Comparison of ENCODE assay signal across 9 cellular contexts in genomic region chr7:92778972-92779371, GRCh38. TPM values are rescaled to one million over a fixed set of nuclear protein-coding genes. Genes with fewer than 3 reads are reported as not detected.
DNase-seq lines count a peak whose midpoint lies in the region; TF ChIP-seq lines count a peak whose summit lies in the region.
"Had no signal": no experiment of that assay in that cellular context is flagged by ENCODE, and none has a peak within 500 bp of the region (broad histone marks: within the 10 kb centered on the region; RNA-seq: fewer than 3 reads in every experiment).

No MANE protein-coding gene starts in this region.

- H2BK120ac ChIP-seq in H9 (ENCODE audit: low read depth, low read length, poor library complexity, severe bottlenecking): no peak overlapping the region

- no peaks in the 10 kb centered on the region for H3K36me3 ChIP-seq in right atrium auricular region

- no peak overlapping the region for H2AK5ac ChIP-seq in H9 (ENCODE audit: insufficient read length, low read length)

- no peak overlapping the region for H3K14ac ChIP-seq in H9 (ENCODE audit: insufficient read depth, low read length)

- H3K4me3 Mint-ChIP-seq in H9: no peak overlapping the region
- no peak overlapping the region for H3K4me3 Mint-ChIP-seq in activated naive CD8-positive, alpha-beta T cell treated with anti-CD3 and anti-CD28 coated beads for 36 hours

- H3K27me3 ChIP-seq in H9 (ENCODE audit: insufficient read depth, low read length): no peaks in the 10 kb centered on the region
- H3K27me3 ChIP-seq in right atrium auricular region: no peaks in the 10 kb centered on the region
- H3K27me3 ChIP-seq: stomach had no signal

- no peak overlapping the region for H3K4ac ChIP-seq in H9 (ENCODE audit: low read depth, low read length)

- H2BK12ac ChIP-seq in H9 (ENCODE audit: insufficient read length, low read depth, low read length): no peak overlapping the region

- no peak overlapping the region for H3K56ac ChIP-seq in H9 (ENCODE audit: insufficient read length, low read depth, low read length)

- H3K9me3 ChIP-seq in H9 (ENCODE audit: control insufficient read depth, low read depth, low read length): no peaks in the 10 kb centered on the region
- no peaks in the 10 kb centered on the region for H3K9me3 ChIP-seq in right atrium auricular region
- H3K9me3 ChIP-seq: stomach had no signal

- no peak overlapping the region for H4K91ac ChIP-seq in H9 (ENCODE audit: insufficient read length, low read depth, low read length)

- H3K27ac ChIP-seq in H9 (ENCODE audit: insufficient read length, low read depth, low read length): no peak overlapping the region
- H3K27ac ChIP-seq in right atrium auricular region: no peak overlapping the region
- H3K27ac ChIP-seq: stomach had no signal

- no peak overlapping the region for H3T11ph ChIP-seq in H9 (ENCODE audit: low read length)

- H4K20me1 ChIP-seq in H9 (ENCODE audit: control insufficient read depth, insufficient read depth, insufficient read length): no peaks in the 10 kb centered on the region

- H3K9me3 Mint-ChIP-seq in H9: peaks cover 11 to 12% of the 10 kb centered on the region in 2 experiments; a peak in 4 of 5 replicates
- H3K9me3 Mint-ChIP-seq in activated naive CD8-positive, alpha-beta T cell treated with anti-CD3 and anti-CD28 coated beads for 36 hours: peaks cover 9% of the 10 kb centered on the region

- no peaks in the 10 kb centered on the region; the same call in 1 of the 2 replicates for H3K4me1 ChIP-seq in H9 (ENCODE audit: insufficient read depth, low read length)
- H3K4me1 ChIP-seq in right atrium auricular region: peaks cover 0 to 29% of the 10 kb centered on the region in 2 donors

- no peak overlapping the region for H3K4me3 ChIP-seq in right atrium auricular region
- H3K4me3 ChIP-seq: stomach had no signal

- no peak overlapping the region for H3K18ac ChIP-seq in H9 (ENCODE audit: insufficient read length, low read depth, low read length)

- H4K5ac ChIP-seq in H9 (ENCODE audit: insufficient read length, low read depth, low read length): no peak overlapping the region

- no peaks in the 10 kb centered on the region for H3K79me2 ChIP-seq in H9 (ENCODE audit: insufficient read depth, low read length)

- H3K23ac ChIP-seq in H9 (ENCODE audit: insufficient read length, low read depth, low read length): no peak overlapping the region

- peaks cover 21 to 26% of the 10 kb centered on the region in 2 experiments for H3K4me1 Mint-ChIP-seq in H9
- H3K4me1 Mint-ChIP-seq in activated naive CD8-positive, alpha-beta T cell treated with anti-CD3 and anti-CD28 coated beads for 36 hours: peaks cover 28% of the 10 kb centered on the region

- no peaks in the 10 kb centered on the region for H3K23me2 ChIP-seq in H9 (ENCODE audit: insufficient read length, low read depth, low read length, poor library complexity, severe bottlenecking)

- no peak overlapping the region for H2BK20ac ChIP-seq in H9 (ENCODE audit: low read depth, low read length, poor library complexity, severe bottlenecking)

- H3K36me3 Mint-ChIP-seq in H9 (ENCODE audit: insufficient read depth in 1 of 3, low read depth in 3 of 3): peaks cover 15 to 17% (median 16%) of the 10 kb centered on the region in 3 experiments
- peaks cover 42% of the 10 kb centered on the region for H3K36me3 Mint-ChIP-seq in activated naive CD8-positive, alpha-beta T cell treated with anti-CD3 and anti-CD28 coated beads for 36 hours

- peak overlapping the region in 2 of 3 experiments; percentile 7 to 15; a peak in 2 of 7 replicates for H3K27ac Mint-ChIP-seq in H9
- no peak overlapping the region for H3K27ac Mint-ChIP-seq in activated naive CD8-positive, alpha-beta T cell treated with anti-CD3 and anti-CD28 coated beads for 36 hours

- no peak overlapping the region for H2BK5ac ChIP-seq in H9 (ENCODE audit: insufficient read length, low read length)

- H3K9ac ChIP-seq in H9 (ENCODE audit: extremely low read depth, insufficient read length, low read length): no peak overlapping the region

- H4K8ac ChIP-seq in H9 (replicated peaks; ENCODE audit: insufficient read length, low read depth, low read length): no peak overlapping the region

- no CpG with 5 or more reads among the region's 5 CpGs for WGBS in H9 (ENCODE audit: extremely low coverage, insufficient read length, low lambda C conversion rate)

- H3K27me3 Mint-ChIP-seq in H9 (ENCODE audit: low read depth): no peaks in the 10 kb centered on the region
- no peaks in the 10 kb centered on the region for H3K27me3 Mint-ChIP-seq in activated naive CD8-positive, alpha-beta T cell treated with anti-CD3 and anti-CD28 coated beads for 36 hours

- no peak overlapping the region for H2BK15ac ChIP-seq in H9 (ENCODE audit: low read depth, low read length)

- no peaks in the 10 kb centered on the region for H3K79me1 ChIP-seq in H9 (ENCODE audit: insufficient read depth, low read depth, low read length, poor library complexity, severe bottlenecking)

- DNase-seq in EL (peak; percentile 34), H9 (no peak), NOMO-1 (lab: John Stamatoyannopoulos, UW; ENCODE audit: unreplicated experiment in 2 of 2) (peak; percentile 96 to 100), right atrium auricular region (ENCODE audit: low spot score) (peak; percentile 69), NCI-H345 (lab: John Stamatoyannopoulos, UW) (no peak), NCI-H1105 (lab: John Stamatoyannopoulos, UW) (no peak)
- DNase-seq in activated naive CD8-positive, alpha-beta T cell treated with anti-CD3 and anti-CD28 coated beads for 36 hours: no peak
- no peak for DNase-seq in activated effector memory CD4-positive, alpha-beta T cell treated with Interleukin-2 at 50 U/mL for 16 hours
- DNase-seq: stomach had no signal

- no peak overlapping the region for H2AFZ ChIP-seq in H9 (ENCODE audit: low read length)

- H3K4me2 ChIP-seq in H9 (ENCODE audit: insufficient read depth, insufficient read length, low read length): no peak overlapping the region

- no peak for TF ChIP-seq CTCF in H9 (conservative IDR thresholded peaks at IDR 0.05)
- TF ChIP-seq CTCF in right atrium auricular region (IDR thresholded peaks at IDR 0.05): no peak

RNA-seq across cellular contexts. Expression of gene CDK6, which starts 57.4 kb away (rescaled TPM):
- total RNA-seq in H9 (2021) (30.0 and 32.4 TPM in 2 replicates), right atrium auricular region (10 to 100 TPM; 10.6 to 12.4 TPM)
- total RNA-seq in activated naive CD8-positive, alpha-beta T cell treated with anti-CD3 and anti-CD28 coated beads for 36 hours: 100 to 1,000 TPM; 103 to 106 TPM

Comparison
In these comparisons a context has a peak if more than half of its experiments do, and no peak if none do; other contexts are left out.
1. DNase-seq: peak in EL (single experiment), NOMO-1 (2 of 2) and right atrium auricular region (single experiment); none in H9 (single experiment), activated naive CD8-positive, alpha-beta T cell treated with anti-CD3 and anti-CD28 coated beads for 36 hours (single experiment), activated effector memory CD4-positive, alpha-beta T cell treated with Interleukin-2 at 50 U/mL for 16 hours (single experiment), NCI-H345 (single experiment) and NCI-H1105 (single experiment).